Comparison of ENCODE assay signal across 9 cellular contexts in genomic region chr11:92886243-92886905, GRCh38.
DNase-seq lines count a peak whose midpoint lies in the region; ATAC-seq, FAIRE-seq and TF ChIP-seq lines count a peak whose summit lies in the region.
"Had no signal": no experiment of that assay in that cellular context is flagged by ENCODE, and none has a peak within 500 bp of the region (broad histone marks: within the 10 kb centered on the region; RNA-seq: fewer than 3 reads in every experiment).

No MANE protein-coding gene starts in this region.

- H3K27ac Mint-ChIP-seq in activated T-cell treated with anti-CD3 and anti-CD28 coated beads, Interleukin-2, amount 50 U/mL, for 72 hours = no peak overlapping the region
- peak overlapping the region; percentile 17 to 32 (median 24) for H3K27ac Mint-ChIP-seq in nephron
- H3K27ac Mint-ChIP-seq: stimulated activated naive CD8-positive, alpha-beta T cell treated with anti-CD3 and anti-CD28 coated beads, Interleukin-15, Interleukin-2, amounts not matched to agents 100 ng/mL and 50 ng/mL, for 24 hours had no signal

- H3K9me3 Mint-ChIP-seq in activated T-cell treated with anti-CD3 and anti-CD28 coated beads, Interleukin-2, amount 50 U/mL, for 72 hours = no peaks in the 10 kb centered on the region
- no peaks in the 10 kb centered on the region for H3K9me3 Mint-ChIP-seq in nephron
- H3K9me3 Mint-ChIP-seq: stimulated activated naive CD8-positive, alpha-beta T cell treated with anti-CD3 and anti-CD28 coated beads, Interleukin-15, Interleukin-2, amounts not matched to agents 100 ng/mL and 50 ng/mL, for 24 hours had no signal

- H3K36me3 ChIP-seq in MG63 = no peaks in the 10 kb centered on the region
- H3K36me3 ChIP-seq in RWPE2 (ENCODE audit: low read depth) = no peaks in the 10 kb centered on the region

- H3K4me1 Mint-ChIP-seq in activated T-cell treated with anti-CD3 and anti-CD28 coated beads, Interleukin-2, amount 50 U/mL, for 72 hours (ENCODE audit: low read depth) = no peaks in the 10 kb centered on the region
- H3K4me1 Mint-ChIP-seq in nephron = peaks cover 16% of the 10 kb centered on the region

- H3K4me1 ChIP-seq in RWPE2 (ENCODE audit: insufficient read depth, poor library complexity, severe bottlenecking) = no peaks in the 10 kb centered on the region

- no peak overlapping the region for H3K4me3 Mint-ChIP-seq in activated T-cell treated with anti-CD3 and anti-CD28 coated beads, Interleukin-2, amount 50 U/mL, for 72 hours
- no peak overlapping the region for H3K4me3 Mint-ChIP-seq in nephron
- H3K4me3 Mint-ChIP-seq: stimulated activated naive CD8-positive, alpha-beta T cell treated with anti-CD3 and anti-CD28 coated beads, Interleukin-15, Interleukin-2, amounts not matched to agents 100 ng/mL and 50 ng/mL, for 24 hours had no signal

- TF ChIP-seq CTCF in RWPE2 (IDR thresholded peaks at IDR 0.05; ENCODE audit: poor library complexity, severe bottlenecking) = peak; percentile 66
- TF ChIP-seq CTCF in nephron (IDR thresholded peaks at IDR 0.05; ENCODE audit: unreplicated experiment in 3 of 3) = peak; percentile 79 to 84 (median 79)

- no peak overlapping the region for H3K4me3 ChIP-seq in MG63
- no peak overlapping the region for H3K4me3 ChIP-seq in RWPE2 (ENCODE audit: severe bottlenecking)

- H3K9me3 ChIP-seq in MG63 (no peaks in the 10 kb centered on the region), RWPE2 (ENCODE audit: severe bottlenecking) (no peaks in the 10 kb centered on the region)

- H3K27me3 Mint-ChIP-seq in activated T-cell treated with anti-CD3 and anti-CD28 coated beads, Interleukin-2, amount 50 U/mL, for 72 hours (ENCODE audit: low read depth) = peaks cover 7% of the 10 kb centered on the region
- H3K27me3 Mint-ChIP-seq in nephron (ENCODE audit: low read depth) = no peaks in the 10 kb centered on the region
- H3K27me3 Mint-ChIP-seq: stimulated activated naive CD8-positive, alpha-beta T cell treated with anti-CD3 and anti-CD28 coated beads, Interleukin-15, Interleukin-2, amounts not matched to agents 100 ng/mL and 50 ng/mL, for 24 hours had no signal

- no peaks in the 10 kb centered on the region for H3K27me3 ChIP-seq in MG63
- H3K27me3 ChIP-seq in RWPE2 (ENCODE audit: insufficient read depth, poor library complexity, severe bottlenecking) = no peaks in the 10 kb centered on the region

- H3K36me3 Mint-ChIP-seq in activated T-cell treated with anti-CD3 and anti-CD28 coated beads, Interleukin-2, amount 50 U/mL, for 72 hours (ENCODE audit: insufficient read depth in 2 of 2) = no peaks in the 10 kb centered on the region
- H3K36me3 Mint-ChIP-seq in nephron (ENCODE audit: low read depth) = peaks cover 37% of the 10 kb centered on the region

- ATAC-seq in activated T-cell treated with anti-CD3 and anti-CD28 coated beads, Interleukin-2, amount 50 U/mL, for 72 hours (replicated peaks in 1 of 2) = peak; percentile 54 to 58
- ATAC-seq in RWPE2 (ENCODE audit: low read depth) = peak; percentile 85

- DNase-seq in activated T-cell treated with anti-CD3 and anti-CD28 coated beads, Interleukin-2, amount 50 U/mL, for 72 hours = peak; percentile 16 to 22
- no peak for DNase-seq in activated T-cell treated with anti-CD3 and anti-CD28 coated beads for 4 hours
- DNase-seq in H54 (ENCODE audit: insufficient read length, low spot score) = peak; percentile 26
- DNase-seq in MG63 = peak; percentile 6
- DNase-seq in RWPE2 (ENCODE audit: low spot score) = no peak
- DNase-seq in erythroblast (lab: John Stamatoyannopoulos, UW) = peak; percentile 40 to 67
- DNase-seq in activated gamma-delta T cell treated with Interleukin-2 at 50 U/mL for 16 hours = no peak

- TF ChIP-seq POLR2A in H54 (IDR thresholded peaks at IDR 0.05; ENCODE audit: low read depth, low read length) (no peak), erythroblast (IDR thresholded peaks at IDR 0.05; ENCODE audit: low read length) (no peak)

- FAIRE-seq in H54 (lab: Jason Lieb, UNC) = no peak

- H3K27ac ChIP-seq in RWPE2 (ENCODE audit: poor library complexity, severe bottlenecking) = no peak overlapping the region

Comparison
In these comparisons a context has a peak if more than half of its experiments do, and no peak if none do; other contexts are left out.
1. DNase-seq: peak in activated T-cell treated with anti-CD3 and anti-CD28 coated beads, Interleukin-2, amount 50 U/mL, for 72 hours (2 of 2), H54 (single experiment), MG63 (single experiment) and erythroblast (2 of 2); none in activated T-cell treated with anti-CD3 and anti-CD28 coated beads for 4 hours (single experiment), RWPE2 (single experiment) and activated gamma-delta T cell treated with Interleukin-2 at 50 U/mL for 16 hours (single experiment).